1 cellular context compared by ENCODE assay signal in the genomic region with DNA sequence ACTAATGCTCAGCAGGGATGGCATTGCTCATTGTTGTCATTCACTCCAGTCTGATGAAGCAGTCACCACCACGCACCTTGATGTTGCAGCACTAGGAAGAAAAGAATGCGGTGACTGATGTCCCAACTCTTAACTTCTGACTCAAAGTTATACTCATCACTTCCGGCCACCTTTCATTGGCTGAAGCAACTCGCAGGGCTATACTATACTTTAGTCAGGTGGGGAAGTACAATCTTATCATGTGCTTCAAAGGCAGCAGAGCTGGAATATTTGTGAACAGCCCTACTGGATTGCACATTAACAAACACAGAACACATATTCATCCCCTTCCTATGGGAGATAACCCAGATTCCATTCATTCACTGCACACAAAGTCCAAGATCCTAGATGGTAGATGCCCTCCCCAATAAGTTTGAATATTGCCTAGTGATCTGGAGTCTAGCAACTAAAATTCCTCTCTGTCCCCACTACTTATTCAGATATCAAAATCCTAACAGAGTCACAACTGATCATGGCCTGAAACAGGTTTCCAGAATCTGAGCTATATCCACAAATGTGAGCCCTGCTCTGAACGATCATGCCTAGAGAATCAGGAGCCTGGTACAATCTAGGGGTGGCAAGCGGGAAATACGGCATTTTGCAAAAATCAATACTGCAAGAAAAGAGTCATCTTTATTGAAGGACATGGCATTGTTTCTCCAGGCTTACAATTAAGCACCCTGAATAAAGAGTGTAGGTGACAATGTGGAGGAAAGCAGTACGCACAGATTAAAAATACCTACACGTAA.
TF ChIP-seq lines count a peak whose summit lies in the region.

No MANE protein-coding gene starts in this region.

TF ChIP-seq in HepG2, 621 proteins besides CTCF, POLR2A, EP300 and RAD21 (continued from another document and continues in another):
- TF ChIP-seq GLMP (CRISPR knock-in tag; IDR thresholded peaks at IDR 0.05; ENCODE audit: borderline replicate concordance) (no peak), HHEX (CRISPR knock-in tag; IDR thresholded peaks at IDR 0.05) (peak; percentile 97), TARDBP (CRISPR knock-in tag; IDR thresholded peaks at IDR 0.05) (peak; percentile 87), ARID2 (CRISPR knock-in tag; IDR thresholded peaks at IDR 0.05; ENCODE audit: borderline replicate concordance) (no peak; the same call in 1 of the 2 replicates), PRDM10 (CRISPR knock-in tag; IDR thresholded peaks at IDR 0.05; ENCODE audit: low read depth) (peak; percentile 98), PITX1 (CRISPR knock-in tag; IDR thresholded peaks at IDR 0.05) (peak; percentile 94), HNRNPUL1 (IDR thresholded peaks at IDR 0.05; ENCODE audit: low read depth, low read length) (no peak), ZNF841 (CRISPR knock-in tag; IDR thresholded peaks at IDR 0.05; ENCODE audit: borderline replicate concordance) (no peak), ZNF256 (CRISPR knock-in tag; conservative IDR thresholded peaks at IDR 0.05) (no peak), ZMYM4 (CRISPR knock-in tag; IDR thresholded peaks at IDR 0.05) (peak; percentile 96), ZFP41 (CRISPR knock-in tag; IDR thresholded peaks at IDR 0.05; ENCODE audit: borderline replicate concordance) (no peak), NR2C2 (CRISPR knock-in tag; IDR thresholded peaks at IDR 0.05; ENCODE audit: borderline replicate concordance) (peak; percentile 27; the same call in 1 of the 2 replicates), SIN3B (IDR thresholded peaks at IDR 0.05; ENCODE audit: low read length) (no peak), SCMH1 (CRISPR knock-in tag; IDR thresholded peaks at IDR 0.05; ENCODE audit: borderline replicate concordance) (no peak), HOXA9 (CRISPR knock-in tag; IDR thresholded peaks at IDR 0.05; ENCODE audit: borderline replicate concordance) (no peak), PHF5A (CRISPR knock-in tag; IDR thresholded peaks at IDR 0.05; ENCODE audit: low read depth, unreplicated experiment) (no peak), CEBPZ (IDR thresholded peaks at IDR 0.05; ENCODE audit: low read length) (no peak), RAD51 (IDR thresholded peaks at IDR 0.05; ENCODE audit: borderline replicate concordance) (peak; percentile 81), EHMT2 (IDR thresholded peaks at IDR 0.05; ENCODE audit: borderline replicate concordance, low read depth, low read length) (peak; percentile 83; the same call in 1 of the 2 replicates), DMAP1 (CRISPR knock-in tag; IDR thresholded peaks at IDR 0.05) (peak; percentile 90), ZNF746 (CRISPR knock-in tag; IDR thresholded peaks at IDR 0.05) (peak; percentile 88; the same call in 1 of the 2 replicates), CEBPB (IDR thresholded peaks at IDR 0.05; ENCODE audit: borderline replicate concordance, low read depth, low read length) (peak; percentile 97), HES4 (CRISPR knock-in tag; IDR thresholded peaks at IDR 0.05; ENCODE audit: borderline replicate concordance) (no peak), ATF1 (CRISPR knock-in tag; IDR thresholded peaks at IDR 0.05) (peak; percentile 88), ELF3 (CRISPR knock-in tag; IDR thresholded peaks at IDR 0.05) (0 out of 2 replicates have a peak, but pooled peaks have one; percentile 55), ZNF784 (CRISPR knock-in tag; IDR thresholded peaks at IDR 0.05; ENCODE audit: borderline replicate concordance) (no peak), ZNF382 (CRISPR knock-in tag; IDR thresholded peaks at IDR 0.05; ENCODE audit: borderline replicate concordance) (no peak), NFE2L2 (IDR thresholded peaks at IDR 0.05; ENCODE audit: low read length) (no peak), PCBP1 (IDR thresholded peaks at IDR 0.05; ENCODE audit: borderline replicate concordance, low read depth, low read length) (no peak)
- TF ChIP-seq, protein P1, sequence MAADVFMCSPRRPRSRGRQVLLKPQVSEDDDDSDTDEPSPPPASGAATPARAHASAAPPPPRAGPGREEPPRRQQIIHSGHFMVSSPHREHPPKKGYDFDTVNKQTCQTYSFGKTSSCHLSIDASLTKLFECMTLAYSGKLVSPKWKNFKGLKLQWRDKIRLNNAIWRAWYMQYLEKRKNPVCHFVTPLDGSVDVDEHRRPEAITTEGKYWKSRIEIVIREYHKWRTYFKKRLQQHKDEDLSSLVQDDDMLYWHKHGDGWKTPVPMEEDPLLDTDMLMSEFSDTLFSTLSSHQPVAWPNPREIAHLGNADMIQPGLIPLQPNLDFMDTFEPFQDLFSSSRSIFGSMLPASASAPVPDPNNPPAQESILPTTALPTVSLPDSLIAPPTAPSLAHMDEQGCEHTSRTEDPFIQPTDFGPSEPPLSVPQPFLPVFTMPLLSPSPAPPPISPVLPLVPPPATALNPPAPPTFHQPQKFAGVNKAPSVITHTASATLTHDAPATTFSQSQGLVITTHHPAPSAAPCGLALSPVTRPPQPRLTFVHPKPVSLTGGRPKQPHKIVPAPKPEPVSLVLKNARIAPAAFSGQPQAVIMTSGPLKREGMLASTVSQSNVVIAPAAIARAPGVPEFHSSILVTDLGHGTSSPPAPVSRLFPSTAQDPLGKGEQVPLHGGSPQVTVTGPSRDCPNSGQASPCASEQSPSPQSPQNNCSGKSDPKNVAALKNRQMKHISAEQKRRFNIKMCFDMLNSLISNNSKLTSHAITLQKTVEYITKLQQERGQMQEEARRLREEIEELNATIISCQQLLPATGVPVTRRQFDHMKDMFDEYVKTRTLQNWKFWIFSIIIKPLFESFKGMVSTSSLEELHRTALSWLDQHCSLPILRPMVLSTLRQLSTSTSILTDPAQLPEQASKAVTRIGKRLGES (CRISPR knock-in tag; IDR thresholded peaks at IDR 0.05; ENCODE audit: borderline replicate concordance), result no peak
- TF ChIP-seq, protein P2, sequence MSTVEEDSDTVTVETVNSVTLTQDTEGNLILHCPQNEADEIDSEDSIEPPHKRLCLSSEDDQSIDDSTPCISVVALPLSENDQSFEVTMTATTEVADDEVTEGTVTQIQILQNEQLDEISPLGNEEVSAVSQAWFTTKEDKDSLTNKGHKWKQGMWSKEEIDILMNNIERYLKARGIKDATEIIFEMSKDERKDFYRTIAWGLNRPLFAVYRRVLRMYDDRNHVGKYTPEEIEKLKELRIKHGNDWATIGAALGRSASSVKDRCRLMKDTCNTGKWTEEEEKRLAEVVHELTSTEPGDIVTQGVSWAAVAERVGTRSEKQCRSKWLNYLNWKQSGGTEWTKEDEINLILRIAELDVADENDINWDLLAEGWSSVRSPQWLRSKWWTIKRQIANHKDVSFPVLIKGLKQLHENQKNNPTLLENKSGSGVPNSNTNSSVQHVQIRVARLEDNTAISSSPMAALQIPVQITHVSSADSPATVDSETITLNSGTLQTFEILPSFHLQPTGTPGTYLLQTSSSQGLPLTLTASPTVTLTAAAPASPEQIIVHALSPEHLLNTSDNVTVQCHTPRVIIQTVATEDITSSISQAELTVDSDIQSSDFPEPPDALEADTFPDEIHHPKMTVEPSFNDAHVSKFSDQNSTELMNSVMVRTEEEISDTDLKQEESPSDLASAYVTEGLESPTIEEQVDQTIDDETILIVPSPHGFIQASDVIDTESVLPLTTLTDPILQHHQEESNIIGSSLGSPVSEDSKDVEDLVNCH (CRISPR knock-in tag; IDR thresholded peaks at IDR 0.05), result no peak
- TF ChIP-seq, protein P3, sequence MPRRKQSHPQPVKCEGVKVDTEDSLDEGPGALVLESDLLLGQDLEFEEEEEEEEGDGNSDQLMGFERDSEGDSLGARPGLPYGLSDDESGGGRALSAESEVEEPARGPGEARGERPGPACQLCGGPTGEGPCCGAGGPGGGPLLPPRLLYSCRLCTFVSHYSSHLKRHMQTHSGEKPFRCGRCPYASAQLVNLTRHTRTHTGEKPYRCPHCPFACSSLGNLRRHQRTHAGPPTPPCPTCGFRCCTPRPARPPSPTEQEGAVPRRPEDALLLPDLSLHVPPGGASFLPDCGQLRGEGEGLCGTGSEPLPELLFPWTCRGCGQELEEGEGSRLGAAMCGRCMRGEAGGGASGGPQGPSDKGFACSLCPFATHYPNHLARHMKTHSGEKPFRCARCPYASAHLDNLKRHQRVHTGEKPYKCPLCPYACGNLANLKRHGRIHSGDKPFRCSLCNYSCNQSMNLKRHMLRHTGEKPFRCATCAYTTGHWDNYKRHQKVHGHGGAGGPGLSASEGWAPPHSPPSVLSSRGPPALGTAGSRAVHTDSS (CRISPR knock-in tag; conservative IDR thresholded peaks at IDR 0.05), result no peak
- TF ChIP-seq, protein P4, sequence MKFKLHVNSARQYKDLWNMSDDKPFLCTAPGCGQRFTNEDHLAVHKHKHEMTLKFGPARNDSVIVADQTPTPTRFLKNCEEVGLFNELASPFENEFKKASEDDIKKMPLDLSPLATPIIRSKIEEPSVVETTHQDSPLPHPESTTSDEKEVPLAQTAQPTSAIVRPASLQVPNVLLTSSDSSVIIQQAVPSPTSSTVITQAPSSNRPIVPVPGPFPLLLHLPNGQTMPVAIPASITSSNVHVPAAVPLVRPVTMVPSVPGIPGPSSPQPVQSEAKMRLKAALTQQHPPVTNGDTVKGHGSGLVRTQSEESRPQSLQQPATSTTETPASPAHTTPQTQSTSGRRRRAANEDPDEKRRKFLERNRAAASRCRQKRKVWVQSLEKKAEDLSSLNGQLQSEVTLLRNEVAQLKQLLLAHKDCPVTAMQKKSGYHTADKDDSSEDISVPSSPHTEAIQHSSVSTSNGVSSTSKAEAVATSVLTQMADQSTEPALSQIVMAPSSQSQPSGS (CRISPR knock-in tag; IDR thresholded peaks at IDR 0.05), result peak; percentile 86
- TF ChIP-seq, protein P5, sequence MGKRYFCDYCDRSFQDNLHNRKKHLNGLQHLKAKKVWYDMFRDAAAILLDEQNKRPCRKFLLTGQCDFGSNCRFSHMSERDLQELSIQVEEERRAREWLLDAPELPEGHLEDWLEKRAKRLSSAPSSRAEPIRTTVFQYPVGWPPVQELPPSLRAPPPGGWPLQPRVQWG (CRISPR knock-in tag; IDR thresholded peaks at IDR 0.05; ENCODE audit: borderline replicate concordance, low read depth), result no peak
